1 cellular context compared by ENCODE assay signal in genomic region chr13:51044023-51044665, GRCh38.
TF ChIP-seq lines count a peak whose summit lies in the region.

No MANE protein-coding gene starts in this region.

TF ChIP-seq in HepG2, 621 proteins besides CTCF, POLR2A, EP300 and RAD21 (continued from another document):
- no peak for TF ChIP-seq KIAA2018 (CRISPR knock-in tag; IDR thresholded peaks at IDR 0.05; ENCODE audit: borderline replicate concordance)
- TF ChIP-seq ZSCAN25 (CRISPR knock-in tag; IDR thresholded peaks at IDR 0.05): no peak
- TF ChIP-seq ZBTB14 (CRISPR knock-in tag; IDR thresholded peaks at IDR 0.05): no peak
- TF ChIP-seq HMG20A (CRISPR knock-in tag; IDR thresholded peaks at IDR 0.05; ENCODE audit: borderline replicate concordance): no peak
- TF ChIP-seq SYNCRIP (IDR thresholded peaks at IDR 0.05; ENCODE audit: insufficient read depth, low read depth, low read length): no peak
- TF ChIP-seq LRRFIP1 (CRISPR knock-in tag; conservative IDR thresholded peaks at IDR 0.05): no peak
- no peak for TF ChIP-seq SETDB1 (CRISPR knock-in tag; IDR thresholded peaks at IDR 0.05; ENCODE audit: borderline replicate concordance)
- TF ChIP-seq ZNF713 (CRISPR knock-in tag; IDR thresholded peaks at IDR 0.05): no peak
- no peak for TF ChIP-seq PLSCR1 (CRISPR knock-in tag; IDR thresholded peaks at IDR 0.05; ENCODE audit: borderline replicate concordance)
- TF ChIP-seq STAG1 (CRISPR knock-in tag; IDR thresholded peaks at IDR 0.05): no peak; the same call in 1 of the 2 replicates
- no peak for TF ChIP-seq CREBL2 (CRISPR knock-in tag; IDR thresholded peaks at IDR 0.05; ENCODE audit: borderline replicate concordance)
- no peak for TF ChIP-seq SMYD3 (CRISPR knock-in tag; IDR thresholded peaks at IDR 0.05)
- TF ChIP-seq PHF21A (CRISPR knock-in tag; IDR thresholded peaks at IDR 0.05): no peak
- TF ChIP-seq SP4 (CRISPR knock-in tag; IDR thresholded peaks at IDR 0.05): no peak
- TF ChIP-seq ZNF512 (CRISPR knock-in tag; IDR thresholded peaks at IDR 0.05): no peak
- no peak for TF ChIP-seq ARNT (IDR thresholded peaks at IDR 0.05)
- TF ChIP-seq NFIC (IDR thresholded peaks at IDR 0.05; ENCODE audit: low read length): no peak
- TF ChIP-seq ZNF225 (CRISPR knock-in tag; IDR thresholded peaks at IDR 0.05): no peak
- no peak for TF ChIP-seq IKZF1 (IDR thresholded peaks at IDR 0.05)
